ENCODE assay signal across 1 cellular context in the genomic region with DNA sequence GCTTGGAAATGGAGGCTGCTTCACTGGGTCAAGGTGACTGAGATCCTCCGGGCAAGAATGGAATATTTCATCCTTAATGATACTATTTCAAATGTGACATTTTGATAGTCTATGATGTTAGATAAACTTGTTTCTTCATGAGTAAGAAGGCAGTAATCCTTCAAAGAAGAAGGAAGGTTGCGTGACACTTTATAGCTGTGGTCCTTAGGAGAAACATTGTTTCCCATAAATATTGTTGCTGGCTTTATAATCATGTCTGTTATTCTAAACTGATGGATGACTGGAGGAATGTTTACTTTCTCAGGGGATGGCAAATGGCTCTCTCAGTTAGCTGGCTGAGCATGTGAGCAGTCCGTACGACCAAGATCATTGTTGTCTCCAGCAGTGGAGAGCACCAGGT.
TF ChIP-seq lines count a peak whose summit lies in the region.

No MANE protein-coding gene starts in this region.

TF ChIP-seq in HEK293, 187 proteins besides CTCF, POLR2A, EP300 and RAD21 (continued from another document):
- TF ChIP-seq, protein P1, sequence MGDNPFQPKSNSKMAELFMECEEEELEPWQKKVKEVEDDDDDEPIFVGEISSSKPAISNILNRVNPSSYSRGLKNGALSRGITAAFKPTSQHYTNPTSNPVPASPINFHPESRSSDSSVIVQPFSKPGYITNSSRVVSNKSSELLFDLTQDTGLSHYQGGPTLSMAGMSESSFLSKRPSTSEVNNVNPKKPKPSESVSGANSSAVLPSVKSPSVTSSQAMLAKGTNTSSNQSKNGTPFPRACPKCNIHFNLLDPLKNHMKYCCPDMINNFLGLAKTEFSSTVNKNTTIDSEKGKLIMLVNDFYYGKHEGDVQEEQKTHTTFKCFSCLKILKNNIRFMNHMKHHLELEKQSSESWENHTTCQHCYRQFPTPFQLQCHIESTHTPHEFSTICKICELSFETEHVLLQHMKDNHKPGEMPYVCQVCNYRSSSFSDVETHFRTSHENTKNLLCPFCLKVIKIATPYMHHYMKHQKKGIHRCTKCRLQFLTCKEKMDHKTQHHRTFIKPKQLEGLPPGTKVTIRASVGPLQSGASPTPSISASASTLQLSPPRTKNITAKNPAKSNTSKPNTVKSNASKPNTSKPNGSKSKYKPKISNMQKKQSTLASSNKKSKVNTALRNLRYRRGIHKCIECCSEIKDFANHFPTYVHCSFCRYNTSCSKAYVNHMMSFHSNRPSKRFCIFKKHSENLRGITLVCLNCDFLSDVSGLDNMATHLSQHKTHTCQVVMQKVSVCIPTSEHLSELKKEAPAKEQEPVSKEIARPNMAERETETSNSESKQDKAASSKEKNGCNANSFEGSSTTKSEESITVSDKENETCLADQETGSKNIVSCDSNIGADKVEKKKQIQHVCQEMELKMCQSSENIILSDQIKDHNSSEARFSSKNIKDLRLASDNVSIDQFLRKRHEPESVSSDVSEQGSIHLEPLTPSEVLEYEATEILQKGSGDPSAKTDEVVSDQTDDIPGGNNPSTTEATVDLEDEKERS (tag by site-specific recombination; IDR thresholded peaks at IDR 0.05), result no peak
- TF ChIP-seq, protein P2, sequence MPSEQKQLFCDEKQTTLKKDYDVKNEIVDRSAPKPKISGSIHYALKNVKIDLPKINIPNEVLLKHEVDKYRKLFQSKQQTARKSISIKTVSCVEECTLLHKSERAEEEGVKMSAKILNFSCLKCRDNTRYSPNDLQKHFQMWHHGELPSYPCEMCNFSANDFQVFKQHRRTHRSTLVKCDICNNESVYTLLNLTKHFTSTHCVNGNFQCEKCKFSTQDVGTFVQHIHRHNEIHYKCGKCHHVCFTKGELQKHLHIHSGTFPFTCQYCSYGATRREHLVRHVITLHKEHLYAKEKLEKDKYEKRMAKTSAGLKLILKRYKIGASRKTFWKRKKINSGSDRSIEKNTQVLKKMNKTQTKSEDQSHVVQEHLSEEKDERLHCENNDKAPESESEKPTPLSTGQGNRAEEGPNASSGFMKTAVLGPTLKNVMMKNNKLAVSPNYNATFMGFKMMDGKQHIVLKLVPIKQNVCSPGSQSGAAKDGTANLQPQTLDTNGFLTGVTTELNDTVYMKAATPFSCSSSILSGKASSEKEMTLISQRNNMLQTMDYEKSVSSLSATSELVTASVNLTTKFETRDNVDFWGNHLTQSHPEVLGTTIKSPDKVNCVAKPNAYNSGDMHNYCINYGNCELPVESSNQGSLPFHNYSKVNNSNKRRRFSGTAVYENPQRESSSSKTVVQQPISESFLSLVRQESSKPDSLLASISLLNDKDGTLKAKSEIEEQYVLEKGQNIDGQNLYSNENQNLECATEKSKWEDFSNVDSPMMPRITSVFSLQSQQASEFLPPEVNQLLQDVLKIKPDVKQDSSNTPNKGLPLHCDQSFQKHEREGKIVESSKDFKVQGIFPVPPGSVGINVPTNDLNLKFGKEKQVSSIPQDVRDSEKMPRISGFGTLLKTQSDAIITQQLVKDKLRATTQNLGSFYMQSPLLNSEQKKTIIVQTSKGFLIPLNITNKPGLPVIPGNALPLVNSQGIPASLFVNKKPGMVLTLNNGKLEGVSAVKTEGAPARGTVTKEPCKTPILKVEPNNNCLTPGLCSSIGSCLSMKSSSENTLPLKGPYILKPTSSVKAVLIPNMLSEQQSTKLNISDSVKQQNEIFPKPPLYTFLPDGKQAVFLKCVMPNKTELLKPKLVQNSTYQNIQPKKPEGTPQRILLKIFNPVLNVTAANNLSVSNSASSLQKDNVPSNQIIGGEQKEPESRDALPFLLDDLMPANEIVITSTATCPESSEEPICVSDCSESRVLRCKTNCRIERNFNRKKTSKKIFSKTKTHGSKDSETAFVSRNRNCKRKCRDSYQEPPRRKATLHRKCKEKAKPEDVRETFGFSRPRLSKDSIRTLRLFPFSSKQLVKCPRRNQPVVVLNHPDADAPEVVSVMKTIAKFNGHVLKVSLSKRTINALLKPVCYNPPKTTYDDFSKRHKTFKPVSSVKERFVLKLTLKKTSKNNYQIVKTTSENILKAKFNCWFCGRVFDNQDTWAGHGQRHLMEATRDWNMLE (tag by site-specific recombination; conservative IDR thresholded peaks at IDR 0.05; ENCODE audit: low read depth), result peak; percentile 64
- no peak for TF ChIP-seq ZNF623 (tag by site-specific recombination; IDR thresholded peaks at IDR 0.05)
- no peak for TF ChIP-seq ZNF530 (tag by site-specific recombination; IDR thresholded peaks at IDR 0.05; ENCODE audit: low read depth)
- TF ChIP-seq ZBTB1 (tag by site-specific recombination; IDR thresholded peaks at IDR 0.05), result 0 out of 2 replicates have a peak, but pooled peaks have one; percentile 27
- peak; percentile 82; the same call in 1 of the 2 replicates for TF ChIP-seq BCL11A (tag by site-specific recombination; IDR thresholded peaks at IDR 0.05; ENCODE audit: low read depth)
- peak; percentile 84 for TF ChIP-seq IKZF3 (tag by site-specific recombination; IDR thresholded peaks at IDR 0.05)
- TF ChIP-seq, protein P3, sequence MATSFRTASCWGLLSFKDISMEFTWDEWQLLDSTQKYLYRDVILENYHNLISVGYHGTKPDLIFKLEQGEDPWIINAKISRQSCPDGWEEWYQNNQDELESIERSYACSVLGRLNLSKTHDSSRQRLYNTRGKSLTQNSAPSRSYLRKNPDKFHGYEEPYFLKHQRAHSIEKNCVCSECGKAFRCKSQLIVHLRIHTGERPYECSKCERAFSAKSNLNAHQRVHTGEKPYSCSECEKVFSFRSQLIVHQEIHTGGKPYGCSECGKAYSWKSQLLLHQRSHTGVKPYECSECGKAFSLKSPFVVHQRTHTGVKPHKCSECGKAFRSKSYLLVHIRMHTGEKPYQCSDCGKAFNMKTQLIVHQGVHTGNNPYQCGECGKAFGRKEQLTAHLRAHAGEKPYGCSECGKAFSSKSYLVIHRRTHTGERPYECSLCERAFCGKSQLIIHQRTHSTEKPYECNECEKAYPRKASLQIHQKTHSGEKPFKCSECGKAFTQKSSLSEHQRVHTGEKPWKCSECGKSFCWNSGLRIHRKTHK (tag by site-specific recombination; IDR thresholded peaks at IDR 0.05), result no peak
- peak; percentile 68 for TF ChIP-seq KLF7 (tag by site-specific recombination; IDR thresholded peaks at IDR 0.05; ENCODE audit: borderline replicate concordance)
- no peak for TF ChIP-seq ZNF785 (tag by site-specific recombination; IDR thresholded peaks at IDR 0.05)
TF ChIP-seq in HEK293: peak in this region for 75.
